15 cellular contexts compared by ENCODE assay signal in genomic region chr12:92058664-92059063, GRCh38.
DNase-seq lines count a peak whose midpoint lies in the region; ATAC-seq and TF ChIP-seq lines count a peak whose summit lies in the region.
"Had no signal": no experiment of that assay in that cellular context is flagged by ENCODE, and none has a peak within 500 bp of the region (broad histone marks: within the 10 kb centered on the region; RNA-seq: fewer than 3 reads in every experiment).

No MANE protein-coding gene starts in this region.

- no peaks in the 10 kb centered on the region for H3K9me3 ChIP-seq in T-helper 17 cell (ENCODE audit: control insufficient read depth, low read length, poor library complexity, severe bottlenecking)
- no peaks in the 10 kb centered on the region for H3K9me3 ChIP-seq in breast epithelium
- H3K9me3 ChIP-seq: SJSA1 had no signal

- H3K36me3 ChIP-seq in breast epithelium = no peaks in the 10 kb centered on the region
- H3K36me3 ChIP-seq: cardiac muscle cell, SJSA1 had no signal

- peaks cover 4 to 9% of the 10 kb centered on the region in 2 donors for H3K9me3 Mint-ChIP-seq in activated T-cell treated with anti-CD3 and anti-CD28 coated beads, Interleukin-2, amount 50 U/mL, for 72 hours
- peaks cover 4% of the 10 kb centered on the region for H3K9me3 Mint-ChIP-seq in stimulated activated memory B cell treated with anti-CD40 and anti-IgM and Interleukin-4, amounts not matched to agents 10 μg/mL and 1 μg/mL and 100 μg/mL, for 72 hours

- H3K36me3 Mint-ChIP-seq in activated T-cell treated with anti-CD3 and anti-CD28 coated beads, Interleukin-2, amount 50 U/mL, for 72 hours (ENCODE audit: insufficient read depth in 2 of 2) = peaks cover 10 to 28% of the 10 kb centered on the region in 2 donors
- H3K36me3 Mint-ChIP-seq in T-helper 17 cell (ENCODE audit: low read depth) = no peaks in the 10 kb centered on the region
- peaks cover 8% of the 10 kb centered on the region for H3K36me3 Mint-ChIP-seq in stimulated activated memory B cell treated with anti-CD40 and anti-IgM and Interleukin-4, amounts not matched to agents 10 μg/mL and 1 μg/mL and 100 μg/mL, for 72 hours

- H3K4me3 Mint-ChIP-seq in activated T-cell treated with anti-CD3 and anti-CD28 coated beads, Interleukin-2, amount 50 U/mL, for 72 hours = peak overlapping the region; percentile 31 to 60
- peak overlapping the region; percentile 54 for H3K4me3 Mint-ChIP-seq in T-helper 17 cell
- H3K4me3 Mint-ChIP-seq in stimulated activated memory B cell treated with anti-CD40 and anti-IgM and Interleukin-4, amounts not matched to agents 10 μg/mL and 1 μg/mL and 100 μg/mL, for 72 hours = no peak overlapping the region

- no peak for TF ChIP-seq POLR2A in breast epithelium (IDR thresholded peaks at IDR 0.05)

- H3K27ac ChIP-seq in breast epithelium = no peak overlapping the region
- H3K27ac ChIP-seq: cardiac muscle cell, VCaP had no signal

- no peak for DNase-seq in activated T-cell treated with anti-CD3 and anti-CD28 coated beads, Interleukin-2, amount 50 U/mL, for 72 hours
- DNase-seq in activated T-cell treated with anti-CD3 and anti-CD28 coated beads for 4 hours (no peak), T-helper 17 cell (no peak), breast epithelium (ENCODE audit: low spot score in 2 of 2) (no peak), AG20443 (ENCODE audit: low spot score) (no peak)
- DNase-seq: DMS 273 treated with DMSO at 0.1 percent for 48 hours, foreskin melanocyte, NCI-H2107, trophoblast cell had no signal

- H3K4me3 ChIP-seq in breast epithelium = no peak overlapping the region
- H3K4me3 ChIP-seq: cardiac muscle cell, SJSA1 had no signal

- intact Hi-C loops in breast epithelium (cut with DNase I; ENCODE audit: low total_unique reads) = no loop called here

- no peaks in the 10 kb centered on the region for H3K4me1 ChIP-seq in breast epithelium

- H3K4me1 Mint-ChIP-seq in activated T-cell treated with anti-CD3 and anti-CD28 coated beads, Interleukin-2, amount 50 U/mL, for 72 hours (ENCODE audit: low read depth) = peaks cover 83% of the 10 kb centered on the region
- H3K4me1 Mint-ChIP-seq in T-helper 17 cell = peaks cover 30% of the 10 kb centered on the region
- peaks cover 40% of the 10 kb centered on the region for H3K4me1 Mint-ChIP-seq in stimulated activated memory B cell treated with anti-CD40 and anti-IgM and Interleukin-4, amounts not matched to agents 10 μg/mL and 1 μg/mL and 100 μg/mL, for 72 hours

- H3K27ac Mint-ChIP-seq in activated T-cell treated with anti-CD3 and anti-CD28 coated beads, Interleukin-2, amount 50 U/mL, for 72 hours = peak overlapping the region; percentile 2
- peak overlapping the region; percentile 92 for H3K27ac Mint-ChIP-seq in T-helper 17 cell
- peak overlapping the region; percentile 17 for H3K27ac Mint-ChIP-seq in stimulated activated memory B cell treated with anti-CD40 and anti-IgM and Interleukin-4, amounts not matched to agents 10 μg/mL and 1 μg/mL and 100 μg/mL, for 72 hours

- no peaks in the 10 kb centered on the region for H3K27me3 ChIP-seq in breast epithelium
- H3K27me3 ChIP-seq: cardiac muscle cell, SJSA1 had no signal

- TF ChIP-seq CTCF in breast epithelium (IDR thresholded peaks at IDR 0.05) = no peak

- H3K27me3 Mint-ChIP-seq in activated T-cell treated with anti-CD3 and anti-CD28 coated beads, Interleukin-2, amount 50 U/mL, for 72 hours (ENCODE audit: low read depth) = no peaks in the 10 kb centered on the region
- no peaks in the 10 kb centered on the region for H3K27me3 Mint-ChIP-seq in T-helper 17 cell
- H3K27me3 Mint-ChIP-seq in stimulated activated memory B cell treated with anti-CD40 and anti-IgM and Interleukin-4, amounts not matched to agents 10 μg/mL and 1 μg/mL and 100 μg/mL, for 72 hours = no peaks in the 10 kb centered on the region

- peak; percentile 47 to 49 for ATAC-seq in activated T-cell treated with anti-CD3 and anti-CD28 coated beads, Interleukin-2, amount 50 U/mL, for 72 hours (replicated peaks in 1 of 2)
- ATAC-seq in HG02610 (IDR thresholded peaks at IDR 0.05; ENCODE audit: unreplicated experiment) = peak; percentile 69
- no peak for ATAC-seq in T-helper 17 cell
- peak; percentile 43 for ATAC-seq in stimulated activated memory B cell treated with anti-CD40 and anti-IgM and Interleukin-4, amounts not matched to agents 10 μg/mL and 1 μg/mL and 100 μg/mL, for 72 hours
- no peak for ATAC-seq in GM21619 (IDR thresholded peaks at IDR 0.05; ENCODE audit: unreplicated experiment)

Comparison
In these comparisons a context has a peak if more than half of its experiments do, and no peak if none do; other contexts are left out.
1. ATAC-seq: peak in activated T-cell treated with anti-CD3 and anti-CD28 coated beads, Interleukin-2, amount 50 U/mL, for 72 hours (2 of 2), HG02610 (single experiment) and stimulated activated memory B cell treated with anti-CD40 and anti-IgM and Interleukin-4, amounts not matched to agents 10 μg/mL and 1 μg/mL and 100 μg/mL, for 72 hours (single experiment); none in T-helper 17 cell (single experiment) and GM21619 (single experiment).
2. H3K27ac Mint-ChIP-seq: peak in every context shown above with its lines; median percentile 92 in T-helper 17 cell; 17 in stimulated activated memory B cell treated with anti-CD40 and anti-IgM and Interleukin-4, amounts not matched to agents 10 μg/mL and 1 μg/mL and 100 μg/mL, for 72 hours; 2 in activated T-cell treated with anti-CD3 and anti-CD28 coated beads, Interleukin-2, amount 50 U/mL, for 72 hours.